ENCODE assay signal across 11 cellular contexts in genomic region chr11:45091563-45092392, GRCh38. TPM values are rescaled to one million over a fixed set of nuclear protein-coding genes. Genes with fewer than 3 reads are reported as not detected.
A peak's percentile ranks its signal among the peaks of the same experiment; 100 is the strongest.
DNase-seq lines count a peak whose midpoint lies in the region; ATAC-seq and TF ChIP-seq lines count a peak whose summit lies in the region.
"Had no signal": no experiment of that assay in that cellular context is flagged by ENCODE, and none has a peak within 500 bp of the region (broad histone marks: within the 10 kb centered on the region; RNA-seq: fewer than 3 reads in every experiment).

No MANE protein-coding gene starts in this region.

- no peak overlapping the region for H3K4me3 ChIP-seq in SJSA1
- H3K4me3 ChIP-seq in tibial nerve: no peak overlapping the region

- no peak for TF ChIP-seq CTCF in tibial nerve (IDR thresholded peaks at IDR 0.05)

- TF ChIP-seq EP300 in tibial nerve (IDR thresholded peaks at IDR 0.05): peak in 1 of 2 donors; percentile 9

- H3K27me3 ChIP-seq in SJSA1 (replicated peaks) (no peaks in the 10 kb centered on the region), tibial nerve (peaks cover 0 to 1% of the 10 kb centered on the region in 2 donors)

- DNase-seq in cardiac septum (ENCODE audit: low spot score) (peak; percentile 75), Right ventricle myocardium superior (no peak), SJSA1 (ENCODE audit: low read depth in 1 of 2, low spot score in 2 of 2) (peak; percentile 86 to 90), fibroblast of the conjunctiva (ENCODE audit: low read depth) (peak; percentile 51), tibial nerve (ENCODE audit: low spot score in 2 of 2) (no peak), posterior vena cava (ENCODE audit: low spot score) (no peak)
- DNase-seq in NK-92 treated with Interleukin-12 subunit alpha and Interleukin-12 subunit beta, amount 100 ng/mL, for 24 hours (lab: John Stamatoyannopoulos, UW): no peak
- DNase-seq: activated effector memory CD4-positive, alpha-beta T cell treated with anti-CD3 and anti-CD28 coated beads, Interleukin-2, amount 50 U/mL, for 16 hours; CD8-positive, alpha-beta T cell; posterior cingulate gyrus had no signal

- intact Hi-C loops in cardiac septum (cut with DNase I) (no loop called here), Right ventricle myocardium superior (cut with DNase I) (no loop called here), posterior vena cava (cut with DNase I) (no loop called here)

- H3K4me1 ChIP-seq in SJSA1 (replicated peaks): peaks cover 71% of the 10 kb centered on the region
- peaks cover 0 to 59% (median 15%) of the 10 kb centered on the region in 4 donors for H3K4me1 ChIP-seq in tibial nerve

- H3K27ac ChIP-seq in SJSA1: peak overlapping the region; percentile 58
- H3K27ac ChIP-seq in tibial nerve: peak overlapping the region in 3 of 4 donors; percentile 15 to 82 (median 38)

- H3K9me3 ChIP-seq in SJSA1 (replicated peaks) (no peaks in the 10 kb centered on the region), tibial nerve (no peaks in the 10 kb centered on the region)

- no peak for ATAC-seq in Right ventricle myocardium superior (ENCODE audit: poor library complexity)
- no peak for ATAC-seq in HG03039 (IDR thresholded peaks at IDR 0.05; ENCODE audit: unreplicated experiment)
- ATAC-seq: CD8-positive, alpha-beta T cell had no signal

- no peak for TF ChIP-seq POLR2A in tibial nerve (IDR thresholded peaks at IDR 0.05)

- 27 to 40% methylated on average over 11 of the region's 11 CpGs for WGBS in tibial nerve, 2 donors

- H3K36me3 ChIP-seq in SJSA1 (no peaks in the 10 kb centered on the region), tibial nerve (no peaks in the 10 kb centered on the region)

RNA-seq across cellular contexts. Expression of gene PRDM11, which starts 54.7 kb away (rescaled TPM):
- total RNA-seq in cardiac septum (20.7 TPM), Right ventricle myocardium superior (17.3 TPM), tibial nerve (10 to 100 TPM; 17.5 to 26.1 (median 25.8) TPM), posterior vena cava (10 to 100 TPM; 21.1 to 24.5 TPM)
- total RNA-seq in SJSA1 (2014; rRNA removed; shearing (Covaris generic)): 3.4 and 6.7 TPM in 2 replicates

Comparison
In these comparisons a context has a peak if more than half of its experiments do, and no peak if none do; other contexts are left out.
1. DNase-seq: peak in cardiac septum (single experiment), SJSA1 (2 of 2) and fibroblast of the conjunctiva (single experiment); none in Right ventricle myocardium superior (single experiment), tibial nerve (0 of 2), NK-92 treated with Interleukin-12 subunit alpha and Interleukin-12 subunit beta, amount 100 ng/mL, for 24 hours (single experiment) and posterior vena cava (single experiment).